Comparison of ENCODE assay signal across 28 cellular contexts in the genomic region with DNA sequence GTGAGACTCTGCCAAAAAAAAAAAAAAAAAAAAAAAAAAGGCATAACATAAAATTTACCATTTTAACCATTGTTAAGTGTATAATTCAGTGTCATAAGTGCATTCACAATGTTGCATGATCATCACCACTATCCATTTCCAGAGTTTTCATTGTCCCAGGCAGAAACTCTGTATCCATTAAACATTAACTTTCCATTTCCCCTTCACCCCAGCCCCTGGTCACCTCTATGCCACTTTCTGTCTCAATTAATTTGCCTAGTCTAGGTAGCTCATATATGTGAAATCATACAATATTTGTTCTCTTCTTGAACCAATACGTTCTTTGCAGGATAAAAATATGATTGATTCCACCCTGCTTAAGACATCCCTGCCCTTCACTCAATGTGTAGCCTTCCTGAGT.
"Had no signal": no experiment of that assay in that cellular context is flagged by ENCODE, and none has a peak within 500 bp of the region (broad histone marks: within the 10 kb centered on the region; RNA-seq: fewer than 3 reads in every experiment).

No MANE protein-coding gene starts in this region.

- H2AFZ ChIP-seq: neural progenitor cell, parathyroid adenoma had no signal

- DNase-seq: natural killer cell; occipital lobe; ovary; posterior cingulate gyrus; psoas muscle; right cardiac atrium; spleen; stimulated activated CD4-positive, alpha-beta T cell treated with anti-CD3 and anti-CD28 coated beads, Interleukin-12 subunit alpha, Interleukin-12 subunit beta, amount 100 ng/mL, for 4 hours; stimulated activated CD4-positive, alpha-beta T cell treated with anti-CD3 and anti-CD28 coated beads, Interleukin-1b, Interleukin-23, amount 100 ng/mL, for 48 hours; stimulated activated CD4-positive, alpha-beta T cell treated with anti-CD3 and anti-CD28 coated beads, Interleukin-4, amount 100 ng/mL, for 1 hour; stimulated activated CD4-positive, alpha-beta T cell treated with anti-CD3 and anti-CD28 coated beads, Interleukin-4, amount 100 ng/mL, for 4 hours; stimulated activated CD8-positive, alpha-beta memory T cell treated with anti-CD3 and anti-CD28 coated beads, Interleukin-4, amount 100 ng/mL, for 48 hours; stimulated activated naive CD4-positive, alpha-beta T cell; stimulated activated naive CD8-positive, alpha-beta T cell treated with anti-CD3 and anti-CD28 coated beads, Interleukin-15, amount 100 ng/mL, for 72 hours; stimulated activated naive CD8-positive, alpha-beta T cell treated with anti-CD3 and anti-CD28 coated beads, Interleukin-15, Interleukin-2, amounts not matched to agents 100 U/mL and 50 U/mL, for 24 hours; substantia nigra; testis; tibial artery; transverse colon; upper lobe of right lung; uterus had no signal

- H3K4me3 ChIP-seq: neural progenitor cell, ovary, psoas muscle, skin epidermis, smooth muscle cell, spleen, suprapubic skin, testis, tibial artery, transverse colon, upper lobe of right lung, uterus had no signal

- H3K36me3 ChIP-seq: neural progenitor cell, ovary, spleen, suprapubic skin, tibial artery, transverse colon, upper lobe of right lung, uterus had no signal

- H3K4me1 ChIP-seq: neural progenitor cell, parathyroid adenoma, psoas muscle, spleen, suprapubic skin, testis, tibial artery, transverse colon, upper lobe of right lung, uterus had no signal

- H3K9ac ChIP-seq: neural progenitor cell, parathyroid adenoma had no signal

- H3K27ac ChIP-seq: neural progenitor cell, ovary, parathyroid adenoma, psoas muscle, skin epidermis, spleen, suprapubic skin, testis, tibial artery, transverse colon, upper lobe of right lung, uterus had no signal

- H3K9me3 ChIP-seq: ovary, psoas muscle, spleen, suprapubic skin, testis, tibial artery, transverse colon, upper lobe of right lung, uterus had no signal

- ATAC-seq: natural killer cell; psoas muscle; right cardiac atrium; sciatic nerve; stimulated activated memory B cell treated with anti-CD40 and anti-IgM and Interleukin-4, amounts not matched to agents 10 μg/mL and 1 μg/mL and 100 μg/mL, for 72 hours; stimulated activated naive CD8-positive, alpha-beta T cell treated with anti-CD3 and anti-CD28 coated beads, Interleukin-15, amount 100 ng/mL, for 72 hours; stimulated activated naive CD8-positive, alpha-beta T cell treated with anti-CD3 and anti-CD28 coated beads, Interleukin-15, Interleukin-2, amounts not matched to agents 100 U/mL and 50 U/mL, for 24 hours; upper lobe of right lung had no signal

- H3K79me2 ChIP-seq: parathyroid adenoma had no signal

- H3K4me2 ChIP-seq: neural progenitor cell, smooth muscle cell had no signal

- H3K27me3 ChIP-seq: neural progenitor cell, ovary, suprapubic skin, testis, tibial artery, transverse colon, upper lobe of right lung, uterus had no signal
